Comparison of ENCODE assay signal across 1 cellular context in the genomic region with DNA sequence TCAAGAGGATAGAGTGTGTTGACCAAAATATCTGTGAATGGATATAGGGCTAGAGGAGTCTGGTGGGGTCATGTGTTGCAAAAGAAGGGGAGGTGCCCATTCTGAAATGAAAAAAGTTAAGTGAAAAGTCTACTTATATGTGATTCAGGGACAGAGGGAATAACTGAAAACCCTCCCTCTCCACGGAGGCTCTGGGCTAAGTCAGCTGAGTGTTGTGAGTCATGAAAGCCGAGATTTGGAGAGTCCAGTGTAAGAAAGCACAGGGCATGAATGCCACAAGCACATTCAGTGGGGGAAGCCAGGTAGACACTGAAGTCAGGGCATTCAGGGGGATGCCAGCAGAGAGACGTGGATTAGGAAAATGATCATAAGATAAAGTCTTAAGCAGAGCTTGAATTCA.
TF ChIP-seq lines count a peak whose summit lies in the region.

No MANE protein-coding gene starts in this region.

TF ChIP-seq in GM23338, 12 proteins besides CTCF, POLR2A, EP300 and RAD21 (continued from another document):
- TF ChIP-seq, protein P1, sequence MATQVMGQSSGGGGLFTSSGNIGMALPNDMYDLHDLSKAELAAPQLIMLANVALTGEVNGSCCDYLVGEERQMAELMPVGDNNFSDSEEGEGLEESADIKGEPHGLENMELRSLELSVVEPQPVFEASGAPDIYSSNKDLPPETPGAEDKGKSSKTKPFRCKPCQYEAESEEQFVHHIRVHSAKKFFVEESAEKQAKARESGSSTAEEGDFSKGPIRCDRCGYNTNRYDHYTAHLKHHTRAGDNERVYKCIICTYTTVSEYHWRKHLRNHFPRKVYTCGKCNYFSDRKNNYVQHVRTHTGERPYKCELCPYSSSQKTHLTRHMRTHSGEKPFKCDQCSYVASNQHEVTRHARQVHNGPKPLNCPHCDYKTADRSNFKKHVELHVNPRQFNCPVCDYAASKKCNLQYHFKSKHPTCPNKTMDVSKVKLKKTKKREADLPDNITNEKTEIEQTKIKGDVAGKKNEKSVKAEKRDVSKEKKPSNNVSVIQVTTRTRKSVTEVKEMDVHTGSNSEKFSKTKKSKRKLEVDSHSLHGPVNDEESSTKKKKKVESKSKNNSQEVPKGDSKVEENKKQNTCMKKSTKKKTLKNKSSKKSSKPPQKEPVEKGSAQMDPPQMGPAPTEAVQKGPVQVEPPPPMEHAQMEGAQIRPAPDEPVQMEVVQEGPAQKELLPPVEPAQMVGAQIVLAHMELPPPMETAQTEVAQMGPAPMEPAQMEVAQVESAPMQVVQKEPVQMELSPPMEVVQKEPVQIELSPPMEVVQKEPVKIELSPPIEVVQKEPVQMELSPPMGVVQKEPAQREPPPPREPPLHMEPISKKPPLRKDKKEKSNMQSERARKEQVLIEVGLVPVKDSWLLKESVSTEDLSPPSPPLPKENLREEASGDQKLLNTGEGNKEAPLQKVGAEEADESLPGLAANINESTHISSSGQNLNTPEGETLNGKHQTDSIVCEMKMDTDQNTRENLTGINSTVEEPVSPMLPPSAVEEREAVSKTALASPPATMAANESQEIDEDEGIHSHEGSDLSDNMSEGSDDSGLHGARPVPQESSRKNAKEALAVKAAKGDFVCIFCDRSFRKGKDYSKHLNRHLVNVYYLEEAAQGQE (IDR thresholded peaks at IDR 0.05; ENCODE audit: unreplicated experiment) = no peak
- TF ChIP-seq, protein P2, sequence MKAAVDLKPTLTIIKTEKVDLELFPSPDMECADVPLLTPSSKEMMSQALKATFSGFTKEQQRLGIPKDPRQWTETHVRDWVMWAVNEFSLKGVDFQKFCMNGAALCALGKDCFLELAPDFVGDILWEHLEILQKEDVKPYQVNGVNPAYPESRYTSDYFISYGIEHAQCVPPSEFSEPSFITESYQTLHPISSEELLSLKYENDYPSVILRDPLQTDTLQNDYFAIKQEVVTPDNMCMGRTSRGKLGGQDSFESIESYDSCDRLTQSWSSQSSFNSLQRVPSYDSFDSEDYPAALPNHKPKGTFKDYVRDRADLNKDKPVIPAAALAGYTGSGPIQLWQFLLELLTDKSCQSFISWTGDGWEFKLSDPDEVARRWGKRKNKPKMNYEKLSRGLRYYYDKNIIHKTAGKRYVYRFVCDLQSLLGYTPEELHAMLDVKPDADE (IDR thresholded peaks at IDR 0.05) = no peak
- TF ChIP-seq EZH2 (IDR thresholded peaks at IDR 0.05; ENCODE audit: low read depth, unreplicated experiment) (no peak), CREB1 (CRISPR knock-in tag; IDR thresholded peaks at IDR 0.05; ENCODE audit: low read depth) (no peak)
